8 cellular contexts compared by ENCODE assay signal in genomic region chr4:82798168-82799005, GRCh38. TPM values are rescaled to one million over a fixed set of nuclear protein-coding genes. Genes with fewer than 3 reads are reported as not detected.
DNase-seq lines count a peak whose midpoint lies in the region; ATAC-seq and TF ChIP-seq lines count a peak whose summit lies in the region.

SCD5 (minus strand) TSS chr4:82798796; CDS start chr4:82798537, 259 bp downstream.

- H3K36me3 Mint-ChIP-seq in MCF 10A (ENCODE audit: insufficient read depth, unreplicated experiment), result peaks cover 4% of the 10 kb centered on the region

- ATAC-seq in gastrocnemius medialis, result peak; percentile 32 to 39

- TF ChIP-seq POLR2A in gastrocnemius medialis (IDR thresholded peaks at IDR 0.05), result no peak

- no TSS peak for BruUV-seq in MCF 10A (replicated peaks; lab: Mats Ljungman, UMichigan)

- no peaks in the 10 kb centered on the region for H3K9me3 ChIP-seq in HAP-1
- no peaks in the 10 kb centered on the region for H3K9me3 ChIP-seq in MG63
- no peaks in the 10 kb centered on the region for H3K9me3 ChIP-seq in iPS-18a (ENCODE audit: control insufficient read depth, low read depth, low read length)
- no peaks in the 10 kb centered on the region for H3K9me3 ChIP-seq in gastrocnemius medialis

- H3K27me3 Mint-ChIP-seq in MCF 10A (ENCODE audit: insufficient read depth, unreplicated experiment), result no peaks in the 10 kb centered on the region

- DNase-seq in GM06990 (ENCODE audit: extremely low read depth, insufficient read length) (peak; percentile 73), HAP-1 (ENCODE audit: low spot score in 2 of 2) (peak; percentile 43 to 71), MG63 (peak; percentile 59), T1000 (lab: John Stamatoyannopoulos, UW) (peak; percentile 40), MCF 10A (ENCODE audit: unreplicated experiment) (peak; percentile 77), gastrocnemius medialis (peak in 1 of 2 donors; percentile 12), HT-29 (ENCODE audit: low spot score) (no peak)

- in situ Hi-C loops in HAP-1 (cut with MboI; ENCODE audit: low sequenced_read_pairs), result no loop called here
- in situ Hi-C loops in gastrocnemius medialis (cut with MboI; ENCODE audit: low sequenced_read_pairs in 4 of 4), result no loop called here

- POLR2A ChIA-PET in MCF 10A (lab: Yijun Ruan, JAX), result interaction anchor here (0.6 to 2.8 kb wide), 3 partner anchors 14 to 265 kb away, joined by 3 to 30 read pairs (median 3); no protein-coding TSS in a partner anchor

- peak within 1 kb of the TSS; percentile 84 for H3K4me3 Mint-ChIP-seq in MCF 10A (ENCODE audit: unreplicated experiment)

- no peak within 1 kb of the TSS for H3K27ac ChIP-seq in iPS-18a (ENCODE audit: low read length)
- H3K27ac ChIP-seq in gastrocnemius medialis, result peak within 1 kb of the TSS in 1 of 4 donors; percentile 2

- no peaks in the 10 kb centered on the region for H3K9me3 Mint-ChIP-seq in MCF 10A (ENCODE audit: unreplicated experiment)

- H3K27ac Mint-ChIP-seq in MCF 10A (ENCODE audit: low read depth, unreplicated experiment), result no peak within 1 kb of the TSS

- H3K36me3 ChIP-seq in GM06990 (ENCODE audit: control insufficient read depth, insufficient read depth, low read length), result no peaks in the 10 kb centered on the region
- H3K36me3 ChIP-seq in HAP-1 (replicated peaks), result no peaks in the 10 kb centered on the region
- no peaks in the 10 kb centered on the region for H3K36me3 ChIP-seq in MG63
- H3K36me3 ChIP-seq in iPS-18a (ENCODE audit: control insufficient read depth, low read depth, low read length), result no peaks in the 10 kb centered on the region
- no peaks in the 10 kb centered on the region for H3K36me3 ChIP-seq in gastrocnemius medialis

- H3K4me3 ChIP-seq in GM06990 (replicated peaks; ENCODE audit: low read depth, low read length) (peak within 1 kb of the TSS; percentile 63), HAP-1 (peak within 1 kb of the TSS; percentile 48), MG63 (peak within 1 kb of the TSS; percentile 57), iPS-18a (ENCODE audit: low read length) (peak within 1 kb of the TSS; percentile 71), gastrocnemius medialis (peak within 1 kb of the TSS; percentile 66 to 88 (median 68))

- TF ChIP-seq CTCF in GM06990 (IDR thresholded peaks at IDR 0.05; ENCODE audit: insufficient read depth, low read length, poor library complexity, severe bottlenecking), result peak; percentile 13
- TF ChIP-seq CTCF in MCF 10A (IDR thresholded peaks at IDR 0.05; ENCODE audit: unreplicated experiment), result no peak
- no peak for TF ChIP-seq CTCF in gastrocnemius medialis (IDR thresholded peaks at IDR 0.05 in 4 of 5, conservative IDR thresholded peaks at IDR 0.05 in 1 of 5)

- H3K4me1 ChIP-seq in HAP-1, result peaks cover 7% of the 10 kb centered on the region
- H3K4me1 ChIP-seq in iPS-18a (ENCODE audit: control insufficient read depth, low read depth, low read length), result peaks cover 15% of the 10 kb centered on the region
- peaks cover 0 to 17% of the 10 kb centered on the region in 2 donors for H3K4me1 ChIP-seq in gastrocnemius medialis

- H3K4me1 Mint-ChIP-seq in MCF 10A (ENCODE audit: insufficient read depth, unreplicated experiment), result peaks cover 11% of the 10 kb centered on the region

- H3K9ac ChIP-seq in iPS-18a (ENCODE audit: low read length), result no peak within 1 kb of the TSS

- H3K27me3 ChIP-seq in GM06990 (replicated peaks; ENCODE audit: control insufficient read depth, insufficient read depth, low read length) (no peaks in the 10 kb centered on the region), HAP-1 (ENCODE audit: low read depth) (peaks cover 3% of the 10 kb centered on the region; the same call in 1 of the 2 replicates), MG63 (no peaks in the 10 kb centered on the region), iPS-18a (ENCODE audit: control insufficient read depth, insufficient read depth, low read length) (peaks cover 99% of the 10 kb centered on the region), gastrocnemius medialis (peaks cover 7 to 13% (median 12%) of the 10 kb centered on the region in 3 donors)

- intact Hi-C loops in MCF 10A (cut with micrococcal nuclease) (no loop called here), gastrocnemius medialis (cut with DNase I; ENCODE audit: low total_unique reads) (no loop called here)

- CTCF ChIA-PET in MCF 10A (lab: Yijun Ruan, JAX), result interaction anchor here (0.6 to 4.4 kb wide), 10 partner anchors 9 to 516 kb away, joined by 3 to 51 read pairs (median 6); no protein-coding TSS in a partner anchor

RNA-seq across cellular contexts. Expression of gene SCD5, which starts in this region (rescaled TPM):
- total RNA-seq in MG63 (2014; rRNA removed; shearing (Covaris generic); ENCODE audit: low replicate concordance), result 2.9 and 4.2 TPM in 2 replicates
- total RNA-seq in MCF 10A (2022) (3.5 and 3.6 TPM in 2 replicates), gastrocnemius medialis (1 to 10 TPM in 3 of 4 donors, under 1 TPM in 1; 0.68 to 2.4 (median 1.4) TPM)
- 0.13 and 0.18 TPM in 2 replicates for total RNA-seq in HT-29 (2014; rRNA removed; shearing (Covaris generic))
